13 cellular contexts compared by ENCODE assay signal in the genomic region with DNA sequence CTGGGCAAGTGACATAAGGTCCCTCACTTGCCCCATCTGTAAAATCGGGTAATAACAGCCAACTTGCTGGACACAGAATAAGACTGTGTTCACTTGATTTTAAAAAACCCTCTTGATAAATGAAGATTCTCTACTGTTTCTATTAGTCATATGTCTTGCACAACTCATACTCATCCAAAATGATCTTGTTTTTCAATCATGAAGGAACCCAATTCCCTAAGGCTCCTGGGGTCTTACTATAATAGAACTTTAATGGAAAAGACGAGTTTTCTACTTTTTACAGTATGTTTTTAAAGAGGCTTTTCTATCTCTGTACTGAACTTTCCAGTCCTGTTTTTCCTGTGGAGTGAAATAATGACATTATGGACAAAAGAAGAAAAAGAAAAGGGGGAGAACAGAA.
DNase-seq lines count a peak whose midpoint lies in the region; ATAC-seq and TF ChIP-seq lines count a peak whose summit lies in the region.
"Had no signal": no experiment of that assay in that cellular context is flagged by ENCODE, and none has a peak within 500 bp of the region (broad histone marks: within the 10 kb centered on the region; RNA-seq: fewer than 3 reads in every experiment).

No MANE protein-coding gene starts in this region.

- no peak for TF ChIP-seq CTCF in fibroblast of mammary gland (conservative IDR thresholded peaks at IDR 0.05; ENCODE audit: control insufficient read depth, insufficient read depth, low read depth, low read length)

- ATAC-seq in HG03442 (IDR thresholded peaks at IDR 0.05; ENCODE audit: unreplicated experiment), result no peak
- no peak for ATAC-seq in HG03460 (IDR thresholded peaks at IDR 0.05; ENCODE audit: unreplicated experiment)
- ATAC-seq in HG02884 (IDR thresholded peaks at IDR 0.05; ENCODE audit: unreplicated experiment), result no peak
- ATAC-seq: activated CD8-positive, alpha-beta memory T cell treated with anti-CD3 and anti-CD28 coated beads, Interleukin-2, amount 10 ng/mL, durations not matched to agents 7 days and 5 days had no signal

- peak overlapping the region in 13 of 21 experiments; percentile 8 to 73 (median 39) for H3K27ac ChIP-seq in skin epidermis

- DNase-seq in EH (ENCODE audit: low read depth), result peak; percentile 39
- peak; percentile 63 for DNase-seq in LHCN-M2 (ENCODE audit: low read depth)
- peak; percentile 86 for DNase-seq in fibroblast of mammary gland (ENCODE audit: low read depth)
- DNase-seq: activated CD8-positive, alpha-beta memory T cell treated with anti-CD3 and anti-CD28 coated beads, Interleukin-2, amount 10 ng/mL, durations not matched to agents 7 days and 5 days; GF-D8; H9; immature natural killer cell; posterior cingulate gyrus; stimulated activated naive CD4-positive, alpha-beta T cell had no signal

- no peak overlapping the region for H3K4me3 ChIP-seq in fibroblast of mammary gland (ENCODE audit: control insufficient read depth, low read depth, low read length)
- no peak overlapping the region for H3K4me3 ChIP-seq in skin epidermis
